In the genomic region with DNA sequence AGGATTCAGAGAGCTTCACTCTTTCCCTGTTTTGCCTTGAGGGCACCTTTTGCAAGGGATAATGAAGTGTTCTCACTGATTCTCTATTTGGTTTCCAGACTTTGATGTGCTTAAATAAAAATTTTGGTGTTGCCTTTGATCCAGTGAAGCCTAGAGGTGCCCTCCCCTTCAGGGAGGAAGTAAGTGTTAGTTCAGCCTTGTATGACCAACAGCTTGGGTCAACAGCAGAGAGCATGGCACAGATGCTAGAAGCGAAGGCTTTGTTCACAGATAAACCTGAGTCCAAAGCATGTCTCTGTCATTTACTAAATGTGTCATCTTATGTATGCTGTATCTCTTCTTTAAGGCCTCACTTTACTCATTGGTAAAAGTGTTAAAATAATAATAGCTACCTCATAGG, we compare ENCODE assay signal across 1 cellular context.
TF ChIP-seq lines count a peak whose summit lies in the region.

No MANE protein-coding gene starts in this region.

TF ChIP-seq in HepG2, 621 proteins besides CTCF, POLR2A, EP300 and RAD21 (continued from another document):
- no peak for TF ChIP-seq ARID4A (CRISPR knock-in tag; IDR thresholded peaks at IDR 0.05; ENCODE audit: borderline replicate concordance)
- TF ChIP-seq, protein P1, sequence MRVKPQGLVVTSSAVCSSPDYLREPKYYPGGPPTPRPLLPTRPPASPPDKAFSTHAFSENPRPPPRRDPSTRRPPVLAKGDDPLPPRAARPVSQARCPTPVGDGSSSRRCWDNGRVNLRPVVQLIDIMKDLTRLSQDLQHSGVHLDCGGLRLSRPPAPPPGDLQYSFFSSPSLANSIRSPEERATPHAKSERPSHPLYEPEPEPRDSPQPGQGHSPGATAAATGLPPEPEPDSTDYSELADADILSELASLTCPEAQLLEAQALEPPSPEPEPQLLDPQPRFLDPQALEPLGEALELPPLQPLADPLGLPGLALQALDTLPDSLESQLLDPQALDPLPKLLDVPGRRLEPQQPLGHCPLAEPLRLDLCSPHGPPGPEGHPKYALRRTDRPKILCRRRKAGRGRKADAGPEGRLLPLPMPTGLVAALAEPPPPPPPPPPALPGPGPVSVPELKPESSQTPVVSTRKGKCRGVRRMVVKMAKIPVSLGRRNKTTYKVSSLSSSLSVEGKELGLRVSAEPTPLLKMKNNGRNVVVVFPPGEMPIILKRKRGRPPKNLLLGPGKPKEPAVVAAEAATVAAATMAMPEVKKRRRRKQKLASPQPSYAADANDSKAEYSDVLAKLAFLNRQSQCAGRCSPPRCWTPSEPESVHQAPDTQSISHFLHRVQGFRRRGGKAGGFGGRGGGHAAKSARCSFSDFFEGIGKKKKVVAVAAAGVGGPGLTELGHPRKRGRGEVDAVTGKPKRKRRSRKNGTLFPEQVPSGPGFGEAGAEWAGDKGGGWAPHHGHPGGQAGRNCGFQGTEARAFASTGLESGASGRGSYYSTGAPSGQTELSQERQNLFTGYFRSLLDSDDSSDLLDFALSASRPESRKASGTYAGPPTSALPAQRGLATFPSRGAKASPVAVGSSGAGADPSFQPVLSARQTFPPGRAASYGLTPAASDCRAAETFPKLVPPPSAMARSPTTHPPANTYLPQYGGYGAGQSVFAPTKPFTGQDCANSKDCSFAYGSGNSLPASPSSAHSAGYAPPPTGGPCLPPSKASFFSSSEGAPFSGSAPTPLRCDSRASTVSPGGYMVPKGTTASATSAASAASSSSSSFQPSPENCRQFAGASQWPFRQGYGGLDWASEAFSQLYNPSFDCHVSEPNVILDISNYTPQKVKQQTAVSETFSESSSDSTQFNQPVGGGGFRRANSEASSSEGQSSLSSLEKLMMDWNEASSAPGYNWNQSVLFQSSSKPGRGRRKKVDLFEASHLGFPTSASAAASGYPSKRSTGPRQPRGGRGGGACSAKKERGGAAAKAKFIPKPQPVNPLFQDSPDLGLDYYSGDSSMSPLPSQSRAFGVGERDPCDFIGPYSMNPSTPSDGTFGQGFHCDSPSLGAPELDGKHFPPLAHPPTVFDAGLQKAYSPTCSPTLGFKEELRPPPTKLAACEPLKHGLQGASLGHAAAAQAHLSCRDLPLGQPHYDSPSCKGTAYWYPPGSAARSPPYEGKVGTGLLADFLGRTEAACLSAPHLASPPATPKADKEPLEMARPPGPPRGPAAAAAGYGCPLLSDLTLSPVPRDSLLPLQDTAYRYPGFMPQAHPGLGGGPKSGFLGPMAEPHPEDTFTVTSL (CRISPR knock-in tag; IDR thresholded peaks at IDR 0.05; ENCODE audit: borderline replicate concordance): peak; percentile 63; the same call in 1 of the 2 replicates
- no peak for TF ChIP-seq CSRNP2 (CRISPR knock-in tag; conservative IDR thresholded peaks at IDR 0.05; ENCODE audit: low read depth)
- no peak for TF ChIP-seq LCORL (IDR thresholded peaks at IDR 0.05)
- TF ChIP-seq LCORL (CRISPR knock-in tag; IDR thresholded peaks at IDR 0.05): no peak
- TF ChIP-seq ELF3 (CRISPR knock-in tag; IDR thresholded peaks at IDR 0.05): peak; percentile 86
- no peak for TF ChIP-seq ATF7-NPFF (CRISPR knock-in tag; IDR thresholded peaks at IDR 0.05; ENCODE audit: low read depth)
- TF ChIP-seq, protein P2, sequence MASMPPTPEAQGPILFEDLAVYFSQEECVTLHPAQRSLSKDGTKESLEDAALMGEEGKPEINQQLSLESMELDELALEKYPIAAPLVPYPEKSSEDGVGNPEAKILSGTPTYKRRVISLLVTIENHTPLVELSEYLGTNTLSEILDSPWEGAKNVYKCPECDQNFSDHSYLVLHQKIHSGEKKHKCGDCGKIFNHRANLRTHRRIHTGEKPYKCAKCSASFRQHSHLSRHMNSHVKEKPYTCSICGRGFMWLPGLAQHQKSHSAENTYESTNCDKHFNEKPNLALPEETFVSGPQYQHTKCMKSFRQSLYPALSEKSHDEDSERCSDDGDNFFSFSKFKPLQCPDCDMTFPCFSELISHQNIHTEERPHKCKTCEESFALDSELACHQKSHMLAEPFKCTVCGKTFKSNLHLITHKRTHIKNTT (CRISPR knock-in tag; IDR thresholded peaks at IDR 0.05): no peak
- TF ChIP-seq ZNF569 (CRISPR knock-in tag; IDR thresholded peaks at IDR 0.05; ENCODE audit: borderline replicate concordance): no peak
- peak; percentile 22; the same call in 1 of the 2 replicates for TF ChIP-seq RXRB (CRISPR knock-in tag; IDR thresholded peaks at IDR 0.05; ENCODE audit: borderline replicate concordance)
- no peak for TF ChIP-seq ZSCAN30 (CRISPR knock-in tag; IDR thresholded peaks at IDR 0.05)
- no peak for TF ChIP-seq REXO4 (CRISPR knock-in tag; IDR thresholded peaks at IDR 0.05; ENCODE audit: borderline replicate concordance)
- TF ChIP-seq TMF1 (CRISPR knock-in tag; IDR thresholded peaks at IDR 0.05; ENCODE audit: low read depth): no peak
- peak; percentile 31 for TF ChIP-seq ASH2L (IDR thresholded peaks at IDR 0.05; ENCODE audit: insufficient read length, low read depth, low read length)
- no peak for TF ChIP-seq ZNF17 (CRISPR knock-in tag; IDR thresholded peaks at IDR 0.05)
- TF ChIP-seq NR3C1 (CRISPR knock-in tag; IDR thresholded peaks at IDR 0.05): no peak
- TF ChIP-seq HDAC2 (CRISPR knock-in tag; IDR thresholded peaks at IDR 0.05): no peak
- no peak for TF ChIP-seq ZNF251 (CRISPR knock-in tag; IDR thresholded peaks at IDR 0.05)
- TF ChIP-seq MEIS1 (CRISPR knock-in tag; IDR thresholded peaks at IDR 0.05; ENCODE audit: borderline replicate concordance): no peak
- no peak for TF ChIP-seq SMAD1 (CRISPR knock-in tag; IDR thresholded peaks at IDR 0.05; ENCODE audit: borderline replicate concordance, low read depth)
- no peak for TF ChIP-seq ZSCAN22 (CRISPR knock-in tag; IDR thresholded peaks at IDR 0.05)
- no peak for TF ChIP-seq ZNF543 (CRISPR knock-in tag; IDR thresholded peaks at IDR 0.05)
TF ChIP-seq in HepG2: peak in this region for 18.
